ENCODE assay signal across 11 cellular contexts in the genomic region with DNA sequence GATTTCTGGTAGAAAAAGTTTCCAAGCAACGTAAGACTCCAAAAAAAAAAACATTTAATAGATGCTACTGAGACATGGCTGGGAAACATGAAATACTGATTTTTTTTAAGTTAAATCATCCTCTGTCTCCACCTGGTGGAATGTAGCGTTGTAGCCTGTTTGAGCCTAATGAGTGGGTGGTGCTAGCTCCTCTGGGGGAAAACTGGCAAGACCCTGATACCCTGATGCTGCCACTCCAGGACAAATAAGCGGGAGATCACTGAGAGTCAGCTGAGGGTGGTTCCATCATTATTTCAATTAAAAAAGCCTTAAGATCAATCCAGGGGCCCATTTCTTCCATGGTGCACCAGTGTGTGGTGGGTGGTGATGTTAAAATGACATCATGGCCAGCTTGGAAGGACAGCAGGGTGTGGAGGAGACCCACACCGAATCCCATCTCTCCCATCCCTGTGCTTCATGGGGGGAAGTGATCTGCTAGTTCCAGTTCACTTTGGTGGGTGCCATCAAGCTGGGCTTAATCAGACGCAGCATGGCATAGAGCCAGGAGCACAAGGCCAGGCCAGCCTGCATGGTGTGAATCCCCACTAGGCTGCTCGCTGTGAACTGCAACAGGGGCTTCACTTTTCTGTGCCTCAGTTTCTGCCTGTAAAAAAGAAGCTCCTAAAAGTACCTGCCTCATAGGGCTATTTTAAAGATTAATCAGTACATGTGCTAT. TPM values are rescaled to one million over a fixed set of nuclear protein-coding genes. Genes with fewer than 3 reads are reported as not detected.
DNase-seq lines count a peak whose midpoint lies in the region; ATAC-seq and TF ChIP-seq lines count a peak whose summit lies in the region.
"Had no signal": no experiment of that assay in that cellular context is flagged by ENCODE, and none has a peak within 500 bp of the region (broad histone marks: within the 10 kb centered on the region; RNA-seq: fewer than 3 reads in every experiment).

No MANE protein-coding gene starts in this region.

- ATAC-seq in left lung (no peak), lower lobe of right lung (no peak)

- no peak overlapping the region for H3K4me3 Mint-ChIP-seq in glutamatergic neuron (ENCODE audit: unreplicated experiment)

- peaks cover 3% of the 10 kb centered on the region for H3K9me3 Mint-ChIP-seq in glutamatergic neuron (ENCODE audit: unreplicated experiment)

- H3K36me3 ChIP-seq in GM23248 (ENCODE audit: low read depth) (no peaks in the 10 kb centered on the region), SU-DHL-6 (ENCODE audit: low read length) (no peaks in the 10 kb centered on the region), left lung (peaks cover 0 to 34% of the 10 kb centered on the region in 2 donors), lower lobe of right lung (peaks cover 39% of the 10 kb centered on the region)

- H3K27me3 ChIP-seq in GM23248 (replicated peaks; ENCODE audit: insufficient read depth) (no peaks in the 10 kb centered on the region), SU-DHL-6 (ENCODE audit: low read length) (no peaks in the 10 kb centered on the region), left lung (no peaks in the 10 kb centered on the region), lower lobe of right lung (ENCODE audit: low read depth) (no peaks in the 10 kb centered on the region)
- H3K27me3 ChIP-seq: tibial artery had no signal

- TF ChIP-seq CTCF in AG09319 (IDR thresholded peaks at IDR 0.05; ENCODE audit: low read depth, low read length): peak; percentile 12
- peak; percentile 55 for TF ChIP-seq CTCF in SU-DHL-6 (IDR thresholded peaks at IDR 0.05; ENCODE audit: insufficient read depth, low read length, poor library complexity, severe bottlenecking)
- TF ChIP-seq CTCF in glutamatergic neuron (IDR thresholded peaks at IDR 0.05; ENCODE audit: partially characterized antibody, unreplicated experiment): peak; percentile 7
- no peak for TF ChIP-seq CTCF in left lung (IDR thresholded peaks at IDR 0.05)
- no peak for TF ChIP-seq CTCF in lower lobe of right lung (IDR thresholded peaks at IDR 0.05)

- H3K4me1 ChIP-seq in GM23248 (ENCODE audit: insufficient read depth) (peaks cover 21% of the 10 kb centered on the region), left lung (no peaks in the 10 kb centered on the region), lower lobe of right lung (peaks cover 9% of the 10 kb centered on the region)
- H3K4me1 ChIP-seq: tibial artery had no signal

- WGBS in GM23248 (ENCODE audit: low coverage in 1 of 2, low lambda C conversion rate in 2 of 2, missing lambda C conversion rate in 2 of 2), 2 experiments: 76 to 79% methylated on average over 6 of the region's 6 CpGs

- H3K4me3 ChIP-seq in GM23248 (no peak overlapping the region), SU-DHL-6 (ENCODE audit: insufficient read depth, low read length, poor library complexity, severe bottlenecking) (no peak overlapping the region), left lung (no peak overlapping the region), lower lobe of right lung (no peak overlapping the region)
- H3K4me3 ChIP-seq: tibial artery had no signal

- no peak overlapping the region for H3K27ac ChIP-seq in GM23248
- H3K27ac ChIP-seq in SU-DHL-6 (ENCODE audit: low read depth, low read length): no peak overlapping the region
- no peak overlapping the region for H3K27ac ChIP-seq in left lung
- H3K27ac ChIP-seq in lower lobe of right lung: no peak overlapping the region
- H3K27ac ChIP-seq: tibial artery had no signal

- in situ Hi-C loops in GM23248 (cut with MboI): no loop called here

- no peak overlapping the region for H2AFZ ChIP-seq in GM23248
- H2AFZ ChIP-seq in SU-DHL-6 (ENCODE audit: low read depth, low read length, severe bottlenecking): no peak overlapping the region

- H3K36me3 Mint-ChIP-seq in glutamatergic neuron (ENCODE audit: unreplicated experiment): no peaks in the 10 kb centered on the region

- H3F3A ChIP-seq in GM23248 (ENCODE audit: insufficient read depth): peaks cover 23% of the 10 kb centered on the region
- H3F3A ChIP-seq in SU-DHL-6 (ENCODE audit: insufficient read depth): no peaks in the 10 kb centered on the region

- intact Hi-C loops in left lung (cut with DNase I): no loop called here
- intact Hi-C loops in lower lobe of right lung (cut with DNase I): no loop called here

- DNase-seq in AG09319 (ENCODE audit: extremely low read depth, low read depth): no peak
- DNase-seq in GM23248: peak; percentile 32
- no peak for DNase-seq in glutamatergic neuron
- no peak for DNase-seq in left lung
- DNase-seq in lower lobe of right lung: no peak
- no peak for DNase-seq in SHP77 (lab: John Stamatoyannopoulos, UW)
- no peak for DNase-seq in activated CD4-positive, alpha-beta T cell treated with anti-CD3 and anti-CD28 coated beads, Interleukin-2, amount 50 U/mL, for 4 hours
- DNase-seq: activated CD4-positive, CD25-positive, alpha-beta regulatory T cell treated with anti-CD3 and anti-CD28 coated beads, Interleukin-2, amount 50 U/mL, for 72 hours; NCI-H1694 treated with DMSO at 0.1 percent for 48 hours; tibial artery had no signal

- H4K20me1 ChIP-seq in GM23248 (ENCODE audit: insufficient read depth) (no peaks in the 10 kb centered on the region), SU-DHL-6 (ENCODE audit: low read depth, low read length) (no peaks in the 10 kb centered on the region)

- H3K4me1 Mint-ChIP-seq in glutamatergic neuron (ENCODE audit: low read depth, unreplicated experiment): peaks cover 3% of the 10 kb centered on the region

- no peaks in the 10 kb centered on the region for H3K79me2 ChIP-seq in GM23248 (ENCODE audit: insufficient read depth)
- H3K79me2 ChIP-seq in SU-DHL-6 (ENCODE audit: insufficient read depth, low read length): no peaks in the 10 kb centered on the region

- H3K27ac Mint-ChIP-seq in glutamatergic neuron (ENCODE audit: unreplicated experiment): no peak overlapping the region

- H3K9ac ChIP-seq in GM23248: no peak overlapping the region
- no peak overlapping the region for H3K9ac ChIP-seq in SU-DHL-6 (ENCODE audit: low read length)

- H3K9me3 ChIP-seq in GM23248 (ENCODE audit: low read depth): no peaks in the 10 kb centered on the region
- H3K9me3 ChIP-seq in SU-DHL-6 (ENCODE audit: insufficient read depth, low read length): no peaks in the 10 kb centered on the region
- no peaks in the 10 kb centered on the region for H3K9me3 ChIP-seq in left lung
- no peaks in the 10 kb centered on the region for H3K9me3 ChIP-seq in lower lobe of right lung
- H3K9me3 ChIP-seq: tibial artery had no signal

- H3K27me3 Mint-ChIP-seq in glutamatergic neuron (ENCODE audit: unreplicated experiment): peaks cover 2% of the 10 kb centered on the region

- no peak overlapping the region for H3K4me2 ChIP-seq in GM23248 (ENCODE audit: unreplicated experiment)
- no peak overlapping the region for H3K4me2 ChIP-seq in SU-DHL-6 (ENCODE audit: low read depth, low read length, poor library complexity, severe bottlenecking)

- H3K9me2 ChIP-seq in GM23248 (ENCODE audit: insufficient read depth) (no peaks in the 10 kb centered on the region), SU-DHL-6 (replicated peaks; ENCODE audit: insufficient read depth, low read length) (no peaks in the 10 kb centered on the region)

RNA-seq across cellular contexts. Expression of a gene that starts 12.8 kb away (rescaled TPM):
- 79.8 and 82.1 TPM in 2 replicates for total RNA-seq in GM23248 (2014; rRNA removed; shearing (Covaris generic))
- polyA plus RNA-seq in GM23248 (2016; fragmentation: Nextera tagmentation; extraction: Ambion mirVana): 60.6 and 65.1 TPM in 2 replicates
- total RNA-seq in glutamatergic neuron (ENCODE audit: unreplicated experiment) (25.9 TPM), left lung (10 to 100 TPM; 25.4 to 30.8 TPM), lower lobe of right lung (23.6 TPM)

RNA-seq across cellular contexts. Expression of a gene that starts 35.7 kb away (rescaled TPM):
- total RNA-seq in GM23248 (2014; rRNA removed; shearing (Covaris generic)): 0.22 and 1.3 TPM in 2 replicates
- polyA plus RNA-seq in GM23248 (2016; fragmentation: Nextera tagmentation; extraction: Ambion mirVana): not detected in 2 replicates
- total RNA-seq in glutamatergic neuron (ENCODE audit: unreplicated experiment): 3.1 TPM
- total RNA-seq in left lung: 1 to 10 TPM in 1 of 2 donors, under 1 TPM in 1; 0.38 to 1.7 TPM
- 0.80 TPM for total RNA-seq in lower lobe of right lung

RNA-seq across cellular contexts. Expression of a gene that starts 57.3 kb away (rescaled TPM):
- total RNA-seq in GM23248 (2014; rRNA removed; shearing (Covaris generic)): not detected in 2 replicates
- not detected in 2 replicates for polyA plus RNA-seq in GM23248 (2016; fragmentation: Nextera tagmentation; extraction: Ambion mirVana)
- 2.2 TPM for total RNA-seq in glutamatergic neuron (ENCODE audit: unreplicated experiment)
- total RNA-seq in left lung: under 1 TPM in 1 of 2 donors, not detected in 1; 0.17 TPM
- total RNA-seq in lower lobe of right lung: not detected

Comparison
In these comparisons a context has a peak if more than half of its experiments do, and no peak if none do; other contexts are left out.
1. CTCF ChIP-seq: peak in AG09319 (single experiment), SU-DHL-6 (single experiment) and glutamatergic neuron (single experiment); none in left lung (0 of 2) and lower lobe of right lung (single experiment).